Comparison of ENCODE assay signal across 1 cellular context in genomic region chr2:40827371-40827770, GRCh38.
TF ChIP-seq lines count a peak whose summit lies in the region.

No MANE protein-coding gene starts in this region.

TF ChIP-seq in WTC11, 78 proteins besides CTCF, POLR2A, EP300 and RAD21 (continued from another document):
- TF ChIP-seq ATF2 (CRISPR knock-in tag; IDR thresholded peaks at IDR 0.05; ENCODE audit: borderline replicate concordance, low read depth), result no peak
- no peak for TF ChIP-seq RORB (CRISPR knock-in tag; IDR thresholded peaks at IDR 0.05)
- no peak for TF ChIP-seq TEAD4 (CRISPR knock-in tag; IDR thresholded peaks at IDR 0.05)
- TF ChIP-seq ZNF532 (CRISPR knock-in tag; IDR thresholded peaks at IDR 0.05; ENCODE audit: borderline replicate concordance), result no peak
